In the genomic region with DNA sequence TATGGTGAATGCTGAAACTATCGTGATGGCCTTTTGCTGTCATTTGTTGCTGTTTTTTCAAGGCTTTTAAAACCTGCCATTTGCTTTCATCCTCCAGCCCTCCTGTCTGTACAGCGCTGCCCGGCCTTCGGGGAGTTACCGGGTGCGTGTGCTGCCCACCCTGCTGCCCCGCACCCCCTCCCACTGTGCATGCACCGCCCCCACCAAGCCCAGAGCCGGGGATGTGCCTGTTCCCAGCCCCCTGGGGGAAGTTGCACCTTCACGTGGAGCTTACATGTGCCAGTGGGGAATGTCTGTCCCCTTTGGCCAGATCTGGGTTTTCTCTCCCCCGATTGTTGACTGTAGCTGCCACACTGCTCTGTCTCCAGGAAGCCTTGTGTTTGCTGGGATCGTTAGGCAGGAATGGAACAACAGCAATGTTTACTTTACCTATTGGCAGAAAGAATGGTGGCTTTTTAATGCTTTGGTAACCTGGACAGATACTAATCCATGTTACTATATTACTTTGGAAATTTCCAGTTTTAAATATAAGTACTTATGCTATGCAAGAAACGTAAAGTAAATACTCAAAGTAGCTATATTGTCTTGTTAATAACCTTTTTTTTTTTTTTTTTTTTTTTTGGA, we compare ENCODE assay signal across 10 cellular contexts.
DNase-seq lines count a peak whose midpoint lies in the region; ATAC-seq, FAIRE-seq and TF ChIP-seq lines count a peak whose summit lies in the region.
"Had no signal": no experiment of that assay in that cellular context is flagged by ENCODE, and none has a peak within 500 bp of the region (broad histone marks: within the 10 kb centered on the region; RNA-seq: fewer than 3 reads in every experiment).

No MANE protein-coding gene starts in this region.

- peak overlapping the region; percentile 61 for H3K27ac Mint-ChIP-seq in CD4-positive, alpha-beta T cell
- H3K27ac Mint-ChIP-seq in naive thymus-derived CD4-positive, alpha-beta T cell, result peak overlapping the region in 6 of 9 donors; percentile 33 to 88 (median 62)
- H3K27ac Mint-ChIP-seq in T-cell, result peak overlapping the region in 1 of 2 donors; percentile 82

- H3K4me3 Mint-ChIP-seq in CD4-positive, alpha-beta T cell, result no peak overlapping the region
- H3K4me3 Mint-ChIP-seq in naive thymus-derived CD4-positive, alpha-beta T cell, result peak overlapping the region in 1 of 10 donors; percentile 61
- H3K4me3 Mint-ChIP-seq in T-cell, result no peak overlapping the region

- no peak overlapping the region for H3K4me2 ChIP-seq in endothelial cell of umbilical vein (ENCODE audit: insufficient read depth, low read length)

- H3K4me1 Mint-ChIP-seq in CD4-positive, alpha-beta T cell (ENCODE audit: low read depth), result peaks cover 68% of the 10 kb centered on the region
- peaks cover 41 to 80% (median 65%) of the 10 kb centered on the region in 7 donors for H3K4me1 Mint-ChIP-seq in naive thymus-derived CD4-positive, alpha-beta T cell
- H3K4me1 Mint-ChIP-seq in T-cell, result peaks cover 56 to 72% (median 62%) of the 10 kb centered on the region in 3 donors

- peaks cover 51% of the 10 kb centered on the region for H3K4me1 ChIP-seq in endothelial cell of umbilical vein (ENCODE audit: control insufficient read depth, extremely low read depth, insufficient read depth, low read length)
- peaks cover 10 to 23% of the 10 kb centered on the region in 2 donors for H3K4me1 ChIP-seq in naive thymus-derived CD4-positive, alpha-beta T cell (ENCODE audit: control insufficient read depth in 2 of 2, insufficient read depth in 2 of 2, low read length in 2 of 2)

- H3K79me2 ChIP-seq in endothelial cell of umbilical vein (ENCODE audit: control insufficient read depth, insufficient read depth, low read length), result peaks cover 69% of the 10 kb centered on the region

- H3K9me1 ChIP-seq in endothelial cell of umbilical vein (replicated peaks; ENCODE audit: control insufficient read depth, extremely low read depth, insufficient read depth, low read length), result no peaks in the 10 kb centered on the region

- CTCF ChIA-PET in CD4-positive, alpha-beta T cell (lab: Charles Lee), result interaction anchor here (0.6 to 3.5 kb wide), 3 partner anchors 11 to 129 kb away, joined by 3 to 17 read pairs (median 13); no protein-coding TSS in a partner anchor
- CTCF ChIA-PET in endothelial cell of umbilical vein (lab: Charles Lee) (interaction anchor here (0.7 to 5.3 kb wide), 9 partner anchors 8 to 151 kb away, joined by 3 to 51 read pairs (median 5); no protein-coding TSS in a partner anchor), T-cell (lab: Charles Lee) (interaction anchor here (0.6 to 2.2 kb wide), 6 partner anchors 12 to 221 kb away, joined by 3 to 12 read pairs (median 6); no protein-coding TSS in a partner anchor)
- CTCF ChIA-PET in naive thymus-derived CD4-positive, alpha-beta T cell (lab: Charles Lee), result interaction anchor here (1.2 to 1.5 kb wide), 2 partner anchors 58 to 60 kb away, joined by 3 read pairs; no protein-coding TSS in a partner anchor

- no peaks in the 10 kb centered on the region for H3K9me3 ChIP-seq in CD4-positive, alpha-beta T cell (ENCODE audit: control insufficient read depth, low read length)
- no peaks in the 10 kb centered on the region for H3K9me3 ChIP-seq in endothelial cell of umbilical vein (replicated peaks; ENCODE audit: control insufficient read depth, insufficient read depth, low read length)
- no peaks in the 10 kb centered on the region for H3K9me3 ChIP-seq in naive thymus-derived CD4-positive, alpha-beta T cell (ENCODE audit: control insufficient read depth in 2 of 3, low read length in 3 of 3)

- dilution Hi-C loops in endothelial cell of umbilical vein (cut with MboI; ENCODE audit: extremely low pct_ligation_motif_present, low sequenced_read_pairs), result no loop called here

- H3K27ac ChIP-seq in CD4-positive, alpha-beta T cell (ENCODE audit: low read depth, low read length), result no peak overlapping the region
- H3K27ac ChIP-seq in endothelial cell of umbilical vein (ENCODE audit: insufficient read depth, low read depth, low read length), result peak overlapping the region; percentile 10
- no peak overlapping the region for H3K27ac ChIP-seq in naive thymus-derived CD4-positive, alpha-beta T cell (ENCODE audit: low read depth, low read length)

- intact Hi-C loops in CD4-positive, alpha-beta T cell (cut with DNase I, micrococcal nuclease), result no loop called here
- intact Hi-C loops in endothelial cell of umbilical vein (cut with micrococcal nuclease), result loop anchor here (1.0 to 2.0 kb wide), 4 partner anchors 11 to 59 kb away; no protein-coding TSS in a partner anchor
- intact Hi-C loops in naive thymus-derived CD4-positive, alpha-beta T cell (cut with micrococcal nuclease), result no loop called here

- BruUV-seq in endothelial cell of umbilical vein (replicated peaks; lab: Mats Ljungman, UMichigan), result no TSS peak

- no peaks in the 10 kb centered on the region for H4K20me1 ChIP-seq in endothelial cell of umbilical vein (replicated peaks; ENCODE audit: control insufficient read depth, extremely low read depth, insufficient read depth, low read length)

- POLR2A ChIA-PET in CD4-positive, alpha-beta T cell (lab: Charles Lee), result interaction anchor here (1.0 to 1.3 kb wide), 2 partner anchors 42 to 60 kb away, joined by 3 to 5 read pairs; no protein-coding TSS in a partner anchor
- POLR2A ChIA-PET in endothelial cell of umbilical vein (lab: Charles Lee), result interaction anchor here (1.3 kb wide), 1 partner anchor 12 kb away, joined by 4 read pairs; no protein-coding TSS in a partner anchor
- POLR2A ChIA-PET in naive thymus-derived CD4-positive, alpha-beta T cell (lab: Charles Lee), result interaction anchor here (0.9 kb wide), 1 partner anchor 127 kb away, joined by 3 read pairs; no protein-coding TSS in a partner anchor
- POLR2A ChIA-PET in T-cell (lab: Charles Lee), result interaction anchor here (0.6 to 1.3 kb wide), 4 partner anchors 20 to 60 kb away, joined by 3 to 4 read pairs (median 3); no protein-coding TSS in a partner anchor

- H3K9ac ChIP-seq in endothelial cell of umbilical vein (replicated peaks; ENCODE audit: extremely low read depth, insufficient read depth, low read length), result no peak overlapping the region

- H3K4me3 ChIP-seq in endothelial cell of umbilical vein (replicated peaks in 1 of 3; ENCODE audit: insufficient read depth in 1 of 3, low read depth in 1 of 3, low read length in 3 of 3), result no peak overlapping the region
- no peak overlapping the region for H3K4me3 ChIP-seq in naive thymus-derived CD4-positive, alpha-beta T cell (ENCODE audit: low read length)

- TF ChIP-seq POLR2A in endothelial cell of umbilical vein (IDR thresholded peaks at IDR 0.05; ENCODE audit: low read depth, low read length), result no peak

- no peaks in the 10 kb centered on the region for H3K9me3 Mint-ChIP-seq in CD4-positive, alpha-beta T cell
- no peaks in the 10 kb centered on the region for H3K9me3 Mint-ChIP-seq in naive thymus-derived CD4-positive, alpha-beta T cell
- no peaks in the 10 kb centered on the region for H3K9me3 Mint-ChIP-seq in T-cell

- no peaks in the 10 kb centered on the region for H3K36me3 ChIP-seq in endothelial cell of umbilical vein (ENCODE audit: control insufficient read depth in 2 of 2, extremely low read depth in 1 of 2, insufficient read depth in 2 of 2, low read length in 2 of 2)
- peaks cover 0 to 32% (median 11%) of the 10 kb centered on the region in 3 experiments for H3K36me3 ChIP-seq in naive thymus-derived CD4-positive, alpha-beta T cell (ENCODE audit: control insufficient read depth in 2 of 3, insufficient read depth in 3 of 3, low read length in 3 of 3)

- H3K36me3 Mint-ChIP-seq in CD4-positive, alpha-beta T cell (ENCODE audit: low read depth), result peaks cover 65% of the 10 kb centered on the region
- H3K36me3 Mint-ChIP-seq in naive thymus-derived CD4-positive, alpha-beta T cell, result peaks cover 0 to 11% (median 6%) of the 10 kb centered on the region in 5 donors
- peaks cover 24% of the 10 kb centered on the region for H3K36me3 Mint-ChIP-seq in T-cell

- H3K27me3 ChIP-seq in CD4-positive, alpha-beta T cell (ENCODE audit: control insufficient read depth, insufficient read depth, low read length), result no peaks in the 10 kb centered on the region
- H3K27me3 ChIP-seq in endothelial cell of umbilical vein (ENCODE audit: control insufficient read depth in 2 of 2, insufficient read depth in 2 of 2, low read length in 2 of 2), result no peaks in the 10 kb centered on the region
- H3K27me3 ChIP-seq in naive thymus-derived CD4-positive, alpha-beta T cell (ENCODE audit: control insufficient read depth in 2 of 2, insufficient read depth in 2 of 2, low read length in 2 of 2), result no peaks in the 10 kb centered on the region

- no peak for DNase-seq in CD4-positive, alpha-beta T cell
- DNase-seq in NCI-H2029 treated with DMSO at 0.1 percent for 48 hours (lab: John Stamatoyannopoulos, UW) (peak; percentile 96), endothelial cell of umbilical vein (ENCODE audit: low read depth, low spot score) (peak; percentile 89), glomerular visceral epithelial cell (ENCODE audit: extremely low spot score) (no peak), T-cell (no peak), NAMALWA (ENCODE audit: low spot score) (no peak), midbrain (lab: John Stamatoyannopoulos, UW) (no peak)
- no peak for DNase-seq in naive thymus-derived CD4-positive, alpha-beta T cell
- DNase-seq: NCI-H226 had no signal

- TF ChIP-seq CTCF in CD4-positive, alpha-beta T cell (IDR thresholded peaks at IDR 0.05), result no peak
- TF ChIP-seq CTCF in endothelial cell of umbilical vein (IDR thresholded peaks at IDR 0.05; ENCODE audit: extremely low read depth in 1 of 2, insufficient read depth in 1 of 2, low read depth in 1 of 2, low read length in 2 of 2), result no peak

- FAIRE-seq in endothelial cell of umbilical vein (lab: Jason Lieb, UNC), result no peak

- no peak for ATAC-seq in CD4-positive, alpha-beta T cell (ENCODE audit: poor library complexity)
- no peak for ATAC-seq in naive thymus-derived CD4-positive, alpha-beta T cell
- ATAC-seq in T-cell (replicated peaks in 1 of 4), result no peak
- ATAC-seq: HCT116 had no signal

- H3K27me3 Mint-ChIP-seq in CD4-positive, alpha-beta T cell, result no peaks in the 10 kb centered on the region
- H3K27me3 Mint-ChIP-seq in naive thymus-derived CD4-positive, alpha-beta T cell, result no peaks in the 10 kb centered on the region
- no peaks in the 10 kb centered on the region for H3K27me3 Mint-ChIP-seq in T-cell

- H2AFZ ChIP-seq in endothelial cell of umbilical vein (ENCODE audit: low read depth, low read length), result no peak overlapping the region

TF ChIP-seq in endothelial cell of umbilical vein, 7 proteins besides CTCF, POLR2A, EP300 and RAD21:
- no peak for TF ChIP-seq JUN (IDR thresholded peaks at IDR 0.05; ENCODE audit: borderline replicate concordance, insufficient read depth, insufficient read length, low read depth)
- no peak for TF ChIP-seq POLR2AphosphoS5 (IDR thresholded peaks at IDR 0.05; ENCODE audit: insufficient read depth, low read depth, low read length)

Comparison
In these comparisons a context has a peak if more than half of its experiments do, and no peak if none do; other contexts are left out.
1. DNase-seq: peak in NCI-H2029 treated with DMSO at 0.1 percent for 48 hours (single experiment) and endothelial cell of umbilical vein (single experiment); none in CD4-positive, alpha-beta T cell (0 of 10), naive thymus-derived CD4-positive, alpha-beta T cell (0 of 9), glomerular visceral epithelial cell (single experiment), T-cell (0 of 34), NAMALWA (single experiment) and midbrain (single experiment).